ENCODE assay signal across 26 cellular contexts in genomic region chr4:24368801-24369200, GRCh38.
DNase-seq lines count a peak whose midpoint lies in the region; ATAC-seq lines count a peak whose summit lies in the region.
"Had no signal": no experiment of that assay in that cellular context is flagged by ENCODE, and none has a peak within 500 bp of the region (broad histone marks: within the 10 kb centered on the region; RNA-seq: fewer than 3 reads in every experiment).

No MANE protein-coding gene starts in this region.

- DNase-seq in G401 (ENCODE audit: low spot score) (peak; percentile 74), cerebellar cortex (ENCODE audit: low spot score) (peak; percentile 65), cerebellum (ENCODE audit: low spot score) (peak; percentile 30), SKM-1 (lab: John Stamatoyannopoulos, UW; ENCODE audit: unreplicated experiment) (no peak), SW480 (ENCODE audit: low spot score) (no peak)
- DNase-seq: 8988T; ACHN; AML-193; BE2C; Caco-2; Calu3; CD4-positive, alpha-beta memory T cell; CD4-positive, alpha-beta T cell; CD4-positive, CD25-positive, alpha-beta regulatory T cell; CD8-positive, alpha-beta memory T cell; CD8-positive, alpha-beta T cell; COR-L47; DMS 273 treated with DMSO at 0.1 percent for 48 hours; DMS153; DMS53; DMS79; DMS79 treated with DMSO at 0.1 percent for 48 hours; DND-41; EL had no signal

- ATAC-seq in GM21367 (IDR thresholded peaks at IDR 0.05; ENCODE audit: unreplicated experiment), result no peak
- ATAC-seq: A549; CD8-positive, alpha-beta T cell had no signal

- in situ Hi-C loops in G401 (cut with HindIII; ENCODE audit: low sequenced_read_pairs), result no loop called here

Comparison
In these comparisons a context has a peak if more than half of its experiments do, and no peak if none do; other contexts are left out.
1. DNase-seq: peak in G401 (single experiment), cerebellar cortex (single experiment) and cerebellum (single experiment); none in SKM-1 (single experiment) and SW480 (single experiment).